Comparison of ENCODE assay signal across 18 cellular contexts in the genomic region with DNA sequence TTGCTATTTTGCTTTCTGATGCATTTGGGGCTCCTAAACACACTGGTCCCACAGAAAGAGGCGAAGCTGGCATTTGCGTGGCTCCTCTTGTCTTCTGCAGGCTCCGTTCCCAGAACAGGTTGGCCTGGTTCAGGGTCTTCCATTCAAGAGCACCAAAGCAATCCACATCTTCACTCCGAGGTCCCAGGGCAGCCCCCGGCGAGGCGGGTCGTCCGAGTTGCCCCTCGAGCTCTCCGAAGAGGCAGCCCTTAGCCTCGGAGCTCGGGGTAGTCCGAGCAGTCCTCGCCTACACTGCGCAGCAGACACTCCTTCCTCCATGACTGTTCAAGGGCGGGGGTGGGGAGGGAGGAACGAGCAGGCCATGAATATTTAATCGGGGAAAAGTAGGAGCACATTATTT.
"Had no signal": no experiment of that assay in that cellular context is flagged by ENCODE, and none has a peak within 500 bp of the region (broad histone marks: within the 10 kb centered on the region; RNA-seq: fewer than 3 reads in every experiment).

No MANE protein-coding gene starts in this region.

- H3K9me3 Mint-ChIP-seq: activated T-cell treated with anti-CD3 and anti-CD28 coated beads, Interleukin-2, amount 50 U/mL, for 24 hours had no signal

- H3K27me3 Mint-ChIP-seq: activated CD8-positive, alpha-beta memory T cell treated with anti-CD3 and anti-CD28 coated beads, Interleukin-2, amount 10 ng/mL, durations not matched to agents 7 days and 5 days had no signal

- DNase-seq: activated CD4-positive, alpha-beta T cell treated with anti-CD3 and anti-CD28 coated beads for 1 hour; activated CD4-positive, alpha-beta T cell treated with anti-CD3 and anti-CD28 coated beads, Interleukin-2, amount 50 U/mL, for 48 hours; activated CD8-positive, alpha-beta memory T cell treated with anti-CD3 and anti-CD28 coated beads, Interleukin-2, amount 10 ng/mL, durations not matched to agents 7 days and 5 days; activated effector memory CD4-positive, alpha-beta T cell treated with anti-CD3 and anti-CD28 coated beads, Interleukin-2, amount 50 U/mL, for 16 hours; activated T-cell treated with anti-CD3 and anti-CD28 coated beads, Interleukin-2, amount 50 U/mL, for 24 hours; aorta; foreskin melanocyte; kidney glomerular epithelial cell; lower lobe of right lung; naive thymus-derived CD8-positive, alpha-beta T cell; occipital lobe; psoas muscle; stimulated activated CD4-positive, alpha-beta T cell treated with anti-CD3 and anti-CD28 coated beads, Interleukin-2, amount 100 ng/mL, for 48 hours; stimulated activated CD8-positive, alpha-beta memory T cell treated with anti-CD3 and anti-CD28 coated beads, Interleukin-4, amount 100 ng/mL, for 48 hours; tibial artery had no signal

- H3K27ac Mint-ChIP-seq: activated CD8-positive, alpha-beta memory T cell treated with anti-CD3 and anti-CD28 coated beads, Interleukin-2, amount 10 ng/mL, durations not matched to agents 7 days and 5 days; activated naive CD8-positive, alpha-beta T cell; activated T-cell treated with anti-CD3 and anti-CD28 coated beads, Interleukin-2, amount 50 U/mL, for 24 hours; naive thymus-derived CD8-positive, alpha-beta T cell; stimulated activated naive CD8-positive, alpha-beta T cell treated with anti-CD3 and anti-CD28 coated beads, Interleukin-15, Interleukin-2, amounts not matched to agents 100 ng/mL and 50 ng/mL, for 24 hours had no signal

- H3K36me3 Mint-ChIP-seq: activated CD8-positive, alpha-beta memory T cell treated with anti-CD3 and anti-CD28 coated beads, Interleukin-2, amount 10 ng/mL, durations not matched to agents 7 days and 5 days; activated naive CD8-positive, alpha-beta T cell had no signal

- H3K27ac ChIP-seq: lower lobe of right lung, psoas muscle, vagina had no signal

- H3K27me3 ChIP-seq: tibial artery, vagina had no signal

- ATAC-seq: activated CD8-positive, alpha-beta memory T cell treated with anti-CD3 and anti-CD28 coated beads, Interleukin-2, amount 10 ng/mL, durations not matched to agents 7 days and 5 days; lower lobe of right lung; naive thymus-derived CD8-positive, alpha-beta T cell; psoas muscle had no signal

- H3K4me3 ChIP-seq: lower lobe of right lung, psoas muscle, tibial artery, vagina had no signal

- H3K4me1 Mint-ChIP-seq: activated CD8-positive, alpha-beta memory T cell treated with anti-CD3 and anti-CD28 coated beads, Interleukin-2, amount 10 ng/mL, durations not matched to agents 7 days and 5 days; naive thymus-derived CD8-positive, alpha-beta T cell had no signal

- H3K4me3 Mint-ChIP-seq: activated CD8-positive, alpha-beta memory T cell treated with anti-CD3 and anti-CD28 coated beads, Interleukin-2, amount 10 ng/mL, durations not matched to agents 7 days and 5 days; activated naive CD8-positive, alpha-beta T cell; activated T-cell treated with anti-CD3 and anti-CD28 coated beads, Interleukin-2, amount 50 U/mL, for 24 hours; naive thymus-derived CD8-positive, alpha-beta T cell; stimulated activated naive CD8-positive, alpha-beta T cell treated with anti-CD3 and anti-CD28 coated beads, Interleukin-15, Interleukin-2, amounts not matched to agents 100 ng/mL and 50 ng/mL, for 24 hours had no signal
